In the genomic region with DNA sequence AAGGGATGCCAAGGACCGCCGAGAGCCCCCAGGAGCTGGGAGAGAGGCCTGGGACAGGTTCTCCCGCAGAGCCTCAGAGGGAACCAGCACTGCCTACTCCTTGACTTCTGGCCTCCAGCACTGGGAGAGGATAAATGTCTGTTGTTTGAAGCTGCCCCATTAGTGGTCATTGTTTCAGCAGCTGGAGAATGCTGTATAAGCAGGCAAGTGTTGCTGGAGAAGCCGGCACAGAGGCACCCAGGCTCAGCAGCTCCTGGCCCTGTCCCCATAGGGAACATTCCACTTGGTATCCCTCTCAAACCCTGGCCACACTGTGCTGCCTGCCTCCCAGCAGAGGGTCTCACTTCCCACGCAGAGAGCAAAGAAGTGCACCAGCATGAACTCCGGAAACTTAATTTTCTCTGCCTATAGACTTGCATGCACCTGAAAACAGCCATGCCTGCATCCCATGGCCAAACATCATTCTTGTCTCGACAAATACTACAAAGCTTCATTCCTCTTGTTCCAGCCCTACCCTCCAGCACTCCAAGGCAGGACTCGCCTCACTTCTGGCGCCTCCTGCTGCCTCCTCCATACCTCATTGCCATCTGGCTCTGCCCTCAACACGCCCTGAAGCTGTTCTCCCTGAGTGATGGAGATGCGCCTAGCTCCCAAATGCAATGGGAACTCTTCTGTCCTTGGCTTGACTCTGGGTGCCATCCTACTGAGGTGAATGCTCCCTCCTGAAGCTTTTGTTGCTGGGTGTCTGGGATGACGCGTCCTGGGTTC, we compare ENCODE assay signal across 18 cellular contexts.
DNase-seq lines count a peak whose midpoint lies in the region; ATAC-seq, FAIRE-seq and TF ChIP-seq lines count a peak whose summit lies in the region.
"Had no signal": no experiment of that assay in that cellular context is flagged by ENCODE, and none has a peak within 500 bp of the region (broad histone marks: within the 10 kb centered on the region; RNA-seq: fewer than 3 reads in every experiment).

No MANE protein-coding gene starts in this region.

- no peak for FAIRE-seq in K562 (lab: Jason Lieb, UNC)
- no peak for FAIRE-seq in keratinocyte (lab: Jason Lieb, UNC)
- FAIRE-seq: TTC549 had no signal

- no peak for TF ChIP-seq EP300 in K562 (IDR thresholded peaks at IDR 0.05; ENCODE audit: low read length)

- DNase-seq in Ammon's horn (ENCODE audit: low spot score) (peak; percentile 68), K562 (ENCODE audit: extremely low read depth in 1 of 4, low spot score in 3 of 4) (no peak), keratinocyte (ENCODE audit: low read depth, low spot score) (no peak), ascending aorta (ENCODE audit: low spot score in 2 of 2) (no peak), HK-2 (ENCODE audit: unreplicated experiment) (no peak)
- DNase-seq in stimulated activated CD4-positive, alpha-beta T cell treated with anti-CD3 and anti-CD28 coated beads, Interleukin-2, amount 100 ng/mL, for 48 hours: no peak
- DNase-seq: activated CD4-positive, alpha-beta T cell treated with anti-CD3 and anti-CD28 coated beads for 36 hours; activated CD8-positive, alpha-beta memory T cell treated with anti-CD3 and anti-CD28 coated beads, Interleukin-2, amount 10 ng/mL, durations not matched to agents 7 days and 5 days; activated naive CD8-positive, alpha-beta T cell treated with anti-CD3 and anti-CD28 coated beads, Interleukin-2, amount 10 ng/mL, durations not matched to agents 7 days and 5 days; cortex of kidney; foreskin fibroblast; NCI-H226; NK-92 treated with Interleukin-12 subunit alpha and Interleukin-12 subunit beta, amount 100 ng/mL, for 24 hours; RPMI8226 had no signal

- no peaks in the 10 kb centered on the region for H3K9me3 ChIP-seq in HEK293 (ENCODE audit: control insufficient read depth, insufficient read depth, low read depth, low read length)
- no peaks in the 10 kb centered on the region for H3K9me3 ChIP-seq in K562 (replicated peaks; ENCODE audit: control insufficient read depth, insufficient read depth, low read depth, low read length)
- H3K9me3 ChIP-seq in keratinocyte (ENCODE audit: control insufficient read depth, low read depth, low read length): no peaks in the 10 kb centered on the region
- no peaks in the 10 kb centered on the region for H3K9me3 ChIP-seq in ascending aorta
- H3K9me3 ChIP-seq: vagina had no signal

- H3K4me2 ChIP-seq in K562 (ENCODE audit: insufficient read depth, low read length) (no peak overlapping the region), keratinocyte (ENCODE audit: control insufficient read depth, extremely low read depth, insufficient read depth, low read depth, low read length) (no peak overlapping the region)

- H3K9me1 ChIP-seq in K562 (ENCODE audit: control insufficient read depth, insufficient read depth, low read length): no peaks in the 10 kb centered on the region
- no peaks in the 10 kb centered on the region for H3K9me1 ChIP-seq in keratinocyte (ENCODE audit: control insufficient read depth, extremely low read depth, insufficient read depth, low read length)

- H4K20me1 ChIP-seq in K562 (replicated peaks; ENCODE audit: control insufficient read depth, insufficient read depth, low read length): peaks cover 12% of the 10 kb centered on the region
- no peaks in the 10 kb centered on the region for H4K20me1 ChIP-seq in keratinocyte (ENCODE audit: control insufficient read depth, extremely low read depth, insufficient read depth, low read length)

- TF ChIP-seq POLR2A in K562 (conservative IDR thresholded peaks at IDR 0.05): no peak

- in situ Hi-C loops in K562 (cut with MboI): no loop called here

- H2AFZ ChIP-seq in K562 (ENCODE audit: low read depth, low read length) (no peak overlapping the region), keratinocyte (ENCODE audit: control insufficient read depth, low read length) (no peak overlapping the region)

- dilution Hi-C loops in keratinocyte (cut with MboI; ENCODE audit: extremely low pct_ligation_motif_present, low sequenced_read_pairs): no loop called here

- CTCF ChIA-PET in HEK293 (lab: Yijun Ruan, JAX) (interaction anchor here (0.6 to 2.1 kb wide), 4 partner anchors 9 to 219 kb away, joined by 3 to 10 read pairs (median 4); no protein-coding TSS in a partner anchor), K562 (lab: Yijun Ruan, JAX; ENCODE audit: low intra/inter-chr PET ratio) (no interaction called here)

- H3K9ac ChIP-seq in K562 (ENCODE audit: insufficient read depth in 1 of 2, low read depth in 2 of 2, low read length in 2 of 2): no peak overlapping the region
- H3K9ac ChIP-seq in keratinocyte (ENCODE audit: control insufficient read depth, extremely low read depth, insufficient read depth, low read length): no peak overlapping the region

- H3K27me3 ChIP-seq in K562 (ENCODE audit: control insufficient read depth in 2 of 2, insufficient read depth in 2 of 2, low read length in 2 of 2) (peaks cover 60 to 88% of the 10 kb centered on the region in 2 experiments), keratinocyte (ENCODE audit: control insufficient read depth, extremely low read depth, insufficient read depth, low read length) (no peaks in the 10 kb centered on the region), ascending aorta (peaks cover 8% of the 10 kb centered on the region)
- H3K27me3 ChIP-seq: vagina had no signal

- no peaks in the 10 kb centered on the region for H3K36me3 ChIP-seq in HEK293 (ENCODE audit: control insufficient read depth in 2 of 2, insufficient read depth in 1 of 2, low read length in 2 of 2)
- no peaks in the 10 kb centered on the region for H3K36me3 ChIP-seq in K562 (ENCODE audit: control insufficient read depth, insufficient read depth, low read length)
- no peaks in the 10 kb centered on the region for H3K36me3 ChIP-seq in keratinocyte (ENCODE audit: control insufficient read depth in 2 of 2, extremely low read depth in 1 of 2, insufficient read depth in 2 of 2, low read length in 2 of 2)
- H3K36me3 ChIP-seq in ascending aorta: no peaks in the 10 kb centered on the region
- H3K36me3 ChIP-seq: vagina had no signal

- 2% methylated on average over 13 of the region's 13 CpGs for WGBS in K562 (ENCODE audit: insufficient coverage, low coverage, missing lambda C conversion rate)

- intact Hi-C loops in K562 (cut with micrococcal nuclease): no loop called here
- intact Hi-C loops in ascending aorta (cut with DNase I): no loop called here

- H3K4me1 ChIP-seq in HEK293 (ENCODE audit: control insufficient read depth, insufficient read depth, low read length): no peaks in the 10 kb centered on the region
- H3K4me1 ChIP-seq in K562 (replicated peaks in 1 of 2; ENCODE audit: control insufficient read depth in 2 of 2, insufficient read depth in 2 of 2, low read length in 2 of 2): peaks cover 0 to 34% of the 10 kb centered on the region in 2 experiments; a peak in 2 of 5 replicates
- H3K4me1 ChIP-seq in keratinocyte (ENCODE audit: control insufficient read depth, extremely low read depth, insufficient read depth, low read length): no peaks in the 10 kb centered on the region
- H3K4me1 ChIP-seq in ascending aorta: no peaks in the 10 kb centered on the region

- no peaks in the 10 kb centered on the region for H3K79me2 ChIP-seq in K562 (ENCODE audit: control insufficient read depth, insufficient read depth, low read length)
- no peaks in the 10 kb centered on the region for H3K79me2 ChIP-seq in keratinocyte (ENCODE audit: control insufficient read depth, insufficient read depth, low read length)

- POLR2A ChIA-PET in HEK293 (lab: Yijun Ruan, JAX): interaction anchor here (0.5 to 0.6 kb wide), 2 partner anchors 238 to 296 kb away, joined by 4 to 6 read pairs; no protein-coding TSS in a partner anchor
- POLR2A ChIA-PET in K562 (lab: Yijun Ruan, JAX): interaction anchor here (0.7 kb wide), 1 partner anchor 180 kb away, joined by 4 read pairs; no protein-coding TSS in a partner anchor

- ATAC-seq in K562: no peak
- no peak for ATAC-seq in HG03565 (IDR thresholded peaks at IDR 0.05; ENCODE audit: unreplicated experiment)
- ATAC-seq: activated CD4-positive, alpha-beta T cell treated with anti-CD3 and anti-CD28 coated beads for 36 hours; activated CD8-positive, alpha-beta memory T cell treated with anti-CD3 and anti-CD28 coated beads, Interleukin-2, amount 10 ng/mL, durations not matched to agents 7 days and 5 days had no signal

- TF ChIP-seq CTCF in HEK293 (tag by site-specific recombination; IDR thresholded peaks at IDR 0.05): no peak
- peak in 2 of 3 experiments; percentile 15 to 16; a peak in 1 of 6 replicates for TF ChIP-seq CTCF in K562 (IDR thresholded peaks at IDR 0.05 in 2 of 3, conservative IDR thresholded peaks at IDR 0.05 in 1 of 3; ENCODE audit: insufficient read depth in 2 of 3, low read depth in 1 of 3, low read length in 3 of 3)
- peak; percentile 20 to 68 (median 50) for TF ChIP-seq CTCF in keratinocyte (optimal IDR thresholded peaks at IDR 0.05 in 1 of 3, IDR thresholded peaks at IDR 0.05 in 1 of 3, conservative IDR thresholded peaks at IDR 0.05 in 1 of 3; ENCODE audit: extremely low read depth in 1 of 3, insufficient read depth in 2 of 3, low read length in 3 of 3)
- no peak for TF ChIP-seq CTCF in ascending aorta (IDR thresholded peaks at IDR 0.05)

- H3K27ac ChIP-seq in HEK293 (ENCODE audit: extremely low read depth, low read depth, low read length) (no peak overlapping the region), K562 (ENCODE audit: extremely low read depth, low read depth, low read length) (no peak overlapping the region), keratinocyte (ENCODE audit: control insufficient read depth, insufficient read depth, low read length) (no peak overlapping the region), ascending aorta (no peak overlapping the region)
- H3K27ac ChIP-seq: vagina had no signal

- TF ChIP-seq RAD21 in K562 (CRISPR knock-in tag; conservative IDR thresholded peaks at IDR 0.05 in 1 of 2, IDR thresholded peaks at IDR 0.05 in 1 of 2): peak in 1 of 2 experiments; percentile 34; a peak in 1 of 4 replicates

- no TSS peak for BruUV-seq in K562 (replicated peaks; lab: Mats Ljungman, UMichigan)

- H3K4me3 ChIP-seq in HEK293 (ENCODE audit: low read depth, low read length) (no peak overlapping the region), K562 (no peak overlapping the region), keratinocyte (ENCODE audit: control insufficient read depth in 2 of 3, extremely low read depth in 1 of 3, insufficient read depth in 2 of 3, low read depth in 1 of 3, low read length in 3 of 3) (no peak overlapping the region), ascending aorta (no peak overlapping the region)
- H3K4me3 ChIP-seq: vagina had no signal

TF ChIP-seq in K562, 482 proteins besides CTCF, POLR2A, EP300 and RAD21:
- TF ChIP-seq NFXL1 (CRISPR knock-in tag; IDR thresholded peaks at IDR 0.05) (no peak), CBX1 (IDR thresholded peaks at IDR 0.05; ENCODE audit: low read depth) (no peak), HOXB6 (CRISPR knock-in tag; IDR thresholded peaks at IDR 0.05; ENCODE audit: borderline replicate concordance) (no peak)

Comparison
In these comparisons a context has a peak if more than half of its experiments do, and no peak if none do; other contexts are left out.
1. CTCF ChIP-seq: peak in K562 (2 of 3) and keratinocyte (3 of 3); none in HEK293 (single experiment) and ascending aorta (0 of 3).